Comparison of ENCODE assay signal across 1 cellular context in the genomic region with DNA sequence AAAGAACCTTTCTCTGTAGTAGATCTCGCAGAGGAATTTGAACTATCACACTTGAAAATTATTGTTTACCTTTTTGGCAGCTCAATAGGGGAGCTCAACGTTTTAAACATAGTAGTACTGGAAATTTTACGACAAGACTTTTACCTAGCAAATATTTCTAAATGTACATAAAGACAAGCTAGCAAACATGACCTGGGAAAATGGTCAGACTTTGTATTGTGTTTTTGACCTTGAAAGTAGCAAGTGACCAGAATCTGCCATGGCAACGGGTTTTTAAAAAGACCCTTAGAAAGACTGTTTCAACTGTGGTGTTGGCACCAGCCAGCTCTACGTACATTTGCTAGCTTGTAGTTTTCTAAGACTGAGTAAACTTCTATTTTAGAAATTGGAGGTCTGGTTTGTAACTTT.
TF ChIP-seq lines count a peak whose summit lies in the region.

No MANE protein-coding gene starts in this region.

TF ChIP-seq in HepG2, 621 proteins besides CTCF, POLR2A, EP300 and RAD21 (continued from another document and continues in another):
- TF ChIP-seq, protein P1, sequence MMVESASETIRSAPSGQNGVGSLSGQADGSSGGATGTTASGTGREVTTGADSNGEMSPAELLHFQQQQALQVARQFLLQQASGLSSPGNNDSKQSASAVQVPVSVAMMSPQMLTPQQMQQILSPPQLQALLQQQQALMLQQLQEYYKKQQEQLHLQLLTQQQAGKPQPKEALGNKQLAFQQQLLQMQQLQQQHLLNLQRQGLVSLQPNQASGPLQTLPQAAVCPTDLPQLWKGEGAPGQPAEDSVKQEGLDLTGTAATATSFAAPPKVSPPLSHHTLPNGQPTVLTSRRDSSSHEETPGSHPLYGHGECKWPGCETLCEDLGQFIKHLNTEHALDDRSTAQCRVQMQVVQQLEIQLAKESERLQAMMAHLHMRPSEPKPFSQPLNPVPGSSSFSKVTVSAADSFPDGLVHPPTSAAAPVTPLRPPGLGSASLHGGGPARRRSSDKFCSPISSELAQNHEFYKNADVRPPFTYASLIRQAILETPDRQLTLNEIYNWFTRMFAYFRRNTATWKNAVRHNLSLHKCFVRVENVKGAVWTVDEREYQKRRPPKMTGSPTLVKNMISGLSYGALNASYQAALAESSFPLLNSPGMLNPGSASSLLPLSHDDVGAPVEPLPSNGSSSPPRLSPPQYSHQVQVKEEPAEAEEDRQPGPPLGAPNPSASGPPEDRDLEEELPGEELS (CRISPR knock-in tag; IDR thresholded peaks at IDR 0.05), result peak; percentile 90
- no peak for TF ChIP-seq ZNF891 (CRISPR knock-in tag; IDR thresholded peaks at IDR 0.05)
- peak; percentile 13; the same call in 1 of the 2 replicates for TF ChIP-seq NFYC (CRISPR knock-in tag; IDR thresholded peaks at IDR 0.05)
- no peak for TF ChIP-seq KAT2B (IDR thresholded peaks at IDR 0.05; ENCODE audit: borderline replicate concordance, low read depth, low read length)
- no peak for TF ChIP-seq POLR2AphosphoS5 (IDR thresholded peaks at IDR 0.05; ENCODE audit: low read depth, low read length)
- no peak for TF ChIP-seq JDP2 (CRISPR knock-in tag; IDR thresholded peaks at IDR 0.05; ENCODE audit: borderline replicate concordance)
- peak; percentile 65; the same call in 1 of the 2 replicates for TF ChIP-seq ZFP1 (CRISPR knock-in tag; IDR thresholded peaks at IDR 0.05)
- no peak for TF ChIP-seq CREB1 (IDR thresholded peaks at IDR 0.05)
- TF ChIP-seq CREB1 (CRISPR knock-in tag; IDR thresholded peaks at IDR 0.05), result peak; percentile 62; the same call in 1 of the 2 replicates
- TF ChIP-seq, protein P2, sequence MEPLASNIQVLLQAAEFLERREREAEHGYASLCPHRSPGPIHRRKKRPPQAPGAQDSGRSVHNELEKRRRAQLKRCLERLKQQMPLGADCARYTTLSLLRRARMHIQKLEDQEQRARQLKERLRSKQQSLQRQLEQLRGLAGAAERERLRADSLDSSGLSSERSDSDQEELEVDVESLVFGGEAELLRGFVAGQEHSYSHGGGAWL (CRISPR knock-in tag; IDR thresholded peaks at IDR 0.05), result no peak
- 0 out of 2 replicates have a peak, but pooled peaks have one; percentile 22 for TF ChIP-seq ZMYM3 (CRISPR knock-in tag; IDR thresholded peaks at IDR 0.05)
- TF ChIP-seq YEATS4 (CRISPR knock-in tag; IDR thresholded peaks at IDR 0.05; ENCODE audit: borderline replicate concordance), result no peak
- no peak for TF ChIP-seq ZNF282 (IDR thresholded peaks at IDR 0.05; ENCODE audit: partially characterized antibody)
- TF ChIP-seq, protein P3, sequence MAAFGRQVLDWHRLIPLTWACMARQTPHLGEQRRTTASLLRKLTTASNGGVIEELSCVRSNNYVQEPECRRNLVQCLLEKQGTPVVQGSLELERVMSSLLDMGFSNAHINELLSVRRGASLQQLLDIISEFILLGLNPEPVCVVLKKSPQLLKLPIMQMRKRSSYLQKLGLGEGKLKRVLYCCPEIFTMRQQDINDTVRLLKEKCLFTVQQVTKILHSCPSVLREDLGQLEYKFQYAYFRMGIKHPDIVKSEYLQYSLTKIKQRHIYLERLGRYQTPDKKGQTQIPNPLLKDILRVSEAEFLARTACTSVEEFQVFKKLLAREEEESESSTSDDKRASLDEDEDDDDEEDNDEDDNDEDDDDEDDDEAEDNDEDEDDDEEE (CRISPR knock-in tag; IDR thresholded peaks at IDR 0.05), result no peak
- TF ChIP-seq KLF13 (CRISPR knock-in tag; IDR thresholded peaks at IDR 0.05), result no peak
- TF ChIP-seq, protein P4, sequence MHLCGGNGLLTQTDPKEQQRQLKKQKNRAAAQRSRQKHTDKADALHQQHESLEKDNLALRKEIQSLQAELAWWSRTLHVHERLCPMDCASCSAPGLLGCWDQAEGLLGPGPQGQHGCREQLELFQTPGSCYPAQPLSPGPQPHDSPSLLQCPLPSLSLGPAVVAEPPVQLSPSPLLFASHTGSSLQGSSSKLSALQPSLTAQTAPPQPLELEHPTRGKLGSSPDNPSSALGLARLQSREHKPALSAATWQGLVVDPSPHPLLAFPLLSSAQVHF (CRISPR knock-in tag; IDR thresholded peaks at IDR 0.05), result no peak
- no peak for TF ChIP-seq DMAP1 (CRISPR knock-in tag; IDR thresholded peaks at IDR 0.05)
- TF ChIP-seq MIER2 (CRISPR knock-in tag; IDR thresholded peaks at IDR 0.05), result no peak
- no peak for TF ChIP-seq AGO2 (optimal IDR thresholded peaks at IDR 0.05; ENCODE audit: low read depth, low read length)
- TF ChIP-seq, protein P5, sequence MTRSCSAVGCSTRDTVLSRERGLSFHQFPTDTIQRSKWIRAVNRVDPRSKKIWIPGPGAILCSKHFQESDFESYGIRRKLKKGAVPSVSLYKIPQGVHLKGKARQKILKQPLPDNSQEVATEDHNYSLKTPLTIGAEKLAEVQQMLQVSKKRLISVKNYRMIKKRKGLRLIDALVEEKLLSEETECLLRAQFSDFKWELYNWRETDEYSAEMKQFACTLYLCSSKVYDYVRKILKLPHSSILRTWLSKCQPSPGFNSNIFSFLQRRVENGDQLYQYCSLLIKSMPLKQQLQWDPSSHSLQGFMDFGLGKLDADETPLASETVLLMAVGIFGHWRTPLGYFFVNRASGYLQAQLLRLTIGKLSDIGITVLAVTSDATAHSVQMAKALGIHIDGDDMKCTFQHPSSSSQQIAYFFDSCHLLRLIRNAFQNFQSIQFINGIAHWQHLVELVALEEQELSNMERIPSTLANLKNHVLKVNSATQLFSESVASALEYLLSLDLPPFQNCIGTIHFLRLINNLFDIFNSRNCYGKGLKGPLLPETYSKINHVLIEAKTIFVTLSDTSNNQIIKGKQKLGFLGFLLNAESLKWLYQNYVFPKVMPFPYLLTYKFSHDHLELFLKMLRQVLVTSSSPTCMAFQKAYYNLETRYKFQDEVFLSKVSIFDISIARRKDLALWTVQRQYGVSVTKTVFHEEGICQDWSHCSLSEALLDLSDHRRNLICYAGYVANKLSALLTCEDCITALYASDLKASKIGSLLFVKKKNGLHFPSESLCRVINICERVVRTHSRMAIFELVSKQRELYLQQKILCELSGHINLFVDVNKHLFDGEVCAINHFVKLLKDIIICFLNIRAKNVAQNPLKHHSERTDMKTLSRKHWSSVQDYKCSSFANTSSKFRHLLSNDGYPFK (CRISPR knock-in tag; IDR thresholded peaks at IDR 0.05; ENCODE audit: borderline replicate concordance), result no peak
- peak; percentile 92 for TF ChIP-seq HMG20A (CRISPR knock-in tag; IDR thresholded peaks at IDR 0.05; ENCODE audit: borderline replicate concordance)
- 0 out of 2 replicates have a peak, but pooled peaks have one; percentile 24 for TF ChIP-seq ZNF317 (CRISPR knock-in tag; IDR thresholded peaks at IDR 0.05)
- TF ChIP-seq, protein P6, sequence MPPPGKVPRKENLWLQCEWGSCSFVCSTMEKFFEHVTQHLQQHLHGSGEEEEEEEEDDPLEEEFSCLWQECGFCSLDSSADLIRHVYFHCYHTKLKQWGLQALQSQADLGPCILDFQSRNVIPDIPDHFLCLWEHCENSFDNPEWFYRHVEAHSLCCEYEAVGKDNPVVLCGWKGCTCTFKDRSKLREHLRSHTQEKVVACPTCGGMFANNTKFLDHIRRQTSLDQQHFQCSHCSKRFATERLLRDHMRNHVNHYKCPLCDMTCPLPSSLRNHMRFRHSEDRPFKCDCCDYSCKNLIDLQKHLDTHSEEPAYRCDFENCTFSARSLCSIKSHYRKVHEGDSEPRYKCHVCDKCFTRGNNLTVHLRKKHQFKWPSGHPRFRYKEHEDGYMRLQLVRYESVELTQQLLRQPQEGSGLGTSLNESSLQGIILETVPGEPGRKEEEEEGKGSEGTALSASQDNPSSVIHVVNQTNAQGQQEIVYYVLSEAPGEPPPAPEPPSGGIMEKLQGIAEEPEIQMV (CRISPR knock-in tag; IDR thresholded peaks at IDR 0.05; ENCODE audit: low read depth), result no peak
- TF ChIP-seq, protein P7, sequence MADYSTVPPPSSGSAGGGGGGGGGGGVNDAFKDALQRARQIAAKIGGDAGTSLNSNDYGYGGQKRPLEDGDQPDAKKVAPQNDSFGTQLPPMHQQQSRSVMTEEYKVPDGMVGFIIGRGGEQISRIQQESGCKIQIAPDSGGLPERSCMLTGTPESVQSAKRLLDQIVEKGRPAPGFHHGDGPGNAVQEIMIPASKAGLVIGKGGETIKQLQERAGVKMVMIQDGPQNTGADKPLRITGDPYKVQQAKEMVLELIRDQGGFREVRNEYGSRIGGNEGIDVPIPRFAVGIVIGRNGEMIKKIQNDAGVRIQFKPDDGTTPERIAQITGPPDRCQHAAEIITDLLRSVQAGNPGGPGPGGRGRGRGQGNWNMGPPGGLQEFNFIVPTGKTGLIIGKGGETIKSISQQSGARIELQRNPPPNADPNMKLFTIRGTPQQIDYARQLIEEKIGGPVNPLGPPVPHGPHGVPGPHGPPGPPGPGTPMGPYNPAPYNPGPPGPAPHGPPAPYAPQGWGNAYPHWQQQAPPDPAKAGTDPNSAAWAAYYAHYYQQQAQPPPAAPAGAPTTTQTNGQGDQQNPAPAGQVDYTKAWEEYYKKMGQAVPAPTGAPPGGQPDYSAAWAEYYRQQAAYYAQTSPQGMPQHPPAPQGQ (CRISPR knock-in tag; IDR thresholded peaks at IDR 0.05; ENCODE audit: borderline replicate concordance), result no peak
- TF ChIP-seq, protein P8, sequence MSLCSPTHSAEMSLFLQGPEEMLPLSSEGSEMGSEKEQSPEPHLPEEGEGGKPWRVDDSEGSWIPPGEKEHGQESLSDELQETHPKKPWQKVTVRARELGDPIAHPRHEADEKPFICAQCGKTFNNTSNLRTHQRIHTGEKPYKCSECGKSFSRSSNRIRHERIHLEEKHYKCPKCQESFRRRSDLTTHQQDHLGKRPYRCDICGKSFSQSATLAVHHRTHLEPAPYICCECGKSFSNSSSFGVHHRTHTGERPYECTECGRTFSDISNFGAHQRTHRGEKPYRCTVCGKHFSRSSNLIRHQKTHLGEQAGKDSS (CRISPR knock-in tag; IDR thresholded peaks at IDR 0.05; ENCODE audit: borderline replicate concordance, low read depth), result no peak
- TF ChIP-seq, protein P9, sequence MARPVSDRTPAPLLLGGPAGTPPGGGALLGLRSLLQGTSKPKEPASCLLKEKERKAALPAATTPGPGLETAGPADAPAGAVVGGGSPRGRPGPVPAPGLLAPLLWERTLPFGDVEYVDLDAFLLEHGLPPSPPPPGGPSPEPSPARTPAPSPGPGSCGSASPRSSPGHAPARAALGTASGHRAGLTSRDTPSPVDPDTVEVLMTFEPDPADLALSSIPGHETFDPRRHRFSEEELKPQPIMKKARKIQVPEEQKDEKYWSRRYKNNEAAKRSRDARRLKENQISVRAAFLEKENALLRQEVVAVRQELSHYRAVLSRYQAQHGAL (CRISPR knock-in tag; IDR thresholded peaks at IDR 0.05; ENCODE audit: not compliant biosample characterization), result no peak
- no peak for TF ChIP-seq ZNF83 (CRISPR knock-in tag; IDR thresholded peaks at IDR 0.05; ENCODE audit: borderline replicate concordance)
- TF ChIP-seq, protein P10, sequence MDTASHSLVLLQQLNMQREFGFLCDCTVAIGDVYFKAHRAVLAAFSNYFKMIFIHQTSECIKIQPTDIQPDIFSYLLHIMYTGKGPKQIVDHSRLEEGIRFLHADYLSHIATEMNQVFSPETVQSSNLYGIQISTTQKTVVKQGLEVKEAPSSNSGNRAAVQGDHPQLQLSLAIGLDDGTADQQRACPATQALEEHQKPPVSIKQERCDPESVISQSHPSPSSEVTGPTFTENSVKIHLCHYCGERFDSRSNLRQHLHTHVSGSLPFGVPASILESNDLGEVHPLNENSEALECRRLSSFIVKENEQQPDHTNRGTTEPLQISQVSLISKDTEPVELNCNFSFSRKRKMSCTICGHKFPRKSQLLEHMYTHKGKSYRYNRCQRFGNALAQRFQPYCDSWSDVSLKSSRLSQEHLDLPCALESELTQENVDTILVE (CRISPR knock-in tag; IDR thresholded peaks at IDR 0.05), result no peak; the same call in 1 of the 2 replicates
- TF ChIP-seq FOXJ3 (CRISPR knock-in tag; IDR thresholded peaks at IDR 0.05; ENCODE audit: borderline replicate concordance), result peak; percentile 93; the same call in 1 of the 2 replicates
- no peak for TF ChIP-seq NPAS2 (CRISPR knock-in tag; IDR thresholded peaks at IDR 0.05; ENCODE audit: borderline replicate concordance)
- no peak for TF ChIP-seq ZFP90 (CRISPR knock-in tag; IDR thresholded peaks at IDR 0.05; ENCODE audit: borderline replicate concordance)
- TF ChIP-seq ZSCAN31 (CRISPR knock-in tag; IDR thresholded peaks at IDR 0.05; ENCODE audit: low read depth), result no peak
- no peak for TF ChIP-seq IKZF1 (IDR thresholded peaks at IDR 0.05)
- TF ChIP-seq, protein P11, sequence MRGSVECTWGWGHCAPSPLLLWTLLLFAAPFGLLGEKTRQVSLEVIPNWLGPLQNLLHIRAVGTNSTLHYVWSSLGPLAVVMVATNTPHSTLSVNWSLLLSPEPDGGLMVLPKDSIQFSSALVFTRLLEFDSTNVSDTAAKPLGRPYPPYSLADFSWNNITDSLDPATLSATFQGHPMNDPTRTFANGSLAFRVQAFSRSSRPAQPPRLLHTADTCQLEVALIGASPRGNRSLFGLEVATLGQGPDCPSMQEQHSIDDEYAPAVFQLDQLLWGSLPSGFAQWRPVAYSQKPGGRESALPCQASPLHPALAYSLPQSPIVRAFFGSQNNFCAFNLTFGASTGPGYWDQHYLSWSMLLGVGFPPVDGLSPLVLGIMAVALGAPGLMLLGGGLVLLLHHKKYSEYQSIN (CRISPR knock-in tag; IDR thresholded peaks at IDR 0.05; ENCODE audit: borderline replicate concordance), result no peak
- TF ChIP-seq, protein P12, sequence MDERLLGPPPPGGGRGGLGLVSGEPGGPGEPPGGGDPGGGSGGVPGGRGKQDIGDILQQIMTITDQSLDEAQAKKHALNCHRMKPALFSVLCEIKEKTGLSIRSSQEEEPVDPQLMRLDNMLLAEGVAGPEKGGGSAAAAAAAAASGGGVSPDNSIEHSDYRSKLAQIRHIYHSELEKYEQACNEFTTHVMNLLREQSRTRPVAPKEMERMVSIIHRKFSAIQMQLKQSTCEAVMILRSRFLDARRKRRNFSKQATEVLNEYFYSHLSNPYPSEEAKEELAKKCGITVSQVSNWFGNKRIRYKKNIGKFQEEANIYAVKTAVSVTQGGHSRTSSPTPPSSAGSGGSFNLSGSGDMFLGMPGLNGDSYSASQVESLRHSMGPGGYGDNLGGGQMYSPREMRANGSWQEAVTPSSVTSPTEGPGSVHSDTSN (CRISPR knock-in tag; IDR thresholded peaks at IDR 0.05), result no peak
- no peak for TF ChIP-seq ZNF773 (CRISPR knock-in tag; IDR thresholded peaks at IDR 0.05; ENCODE audit: borderline replicate concordance)
- TF ChIP-seq ZNF709 (CRISPR knock-in tag; IDR thresholded peaks at IDR 0.05), result no peak
- no peak for TF ChIP-seq TEAD2 (CRISPR knock-in tag; IDR thresholded peaks at IDR 0.05)
- TF ChIP-seq ZNF567 (CRISPR knock-in tag; IDR thresholded peaks at IDR 0.05; ENCODE audit: borderline replicate concordance), result no peak
- TF ChIP-seq BRCA1 (CRISPR knock-in tag; IDR thresholded peaks at IDR 0.05), result no peak
